Comparison of ENCODE assay signal across 1 cellular context in the genomic region with DNA sequence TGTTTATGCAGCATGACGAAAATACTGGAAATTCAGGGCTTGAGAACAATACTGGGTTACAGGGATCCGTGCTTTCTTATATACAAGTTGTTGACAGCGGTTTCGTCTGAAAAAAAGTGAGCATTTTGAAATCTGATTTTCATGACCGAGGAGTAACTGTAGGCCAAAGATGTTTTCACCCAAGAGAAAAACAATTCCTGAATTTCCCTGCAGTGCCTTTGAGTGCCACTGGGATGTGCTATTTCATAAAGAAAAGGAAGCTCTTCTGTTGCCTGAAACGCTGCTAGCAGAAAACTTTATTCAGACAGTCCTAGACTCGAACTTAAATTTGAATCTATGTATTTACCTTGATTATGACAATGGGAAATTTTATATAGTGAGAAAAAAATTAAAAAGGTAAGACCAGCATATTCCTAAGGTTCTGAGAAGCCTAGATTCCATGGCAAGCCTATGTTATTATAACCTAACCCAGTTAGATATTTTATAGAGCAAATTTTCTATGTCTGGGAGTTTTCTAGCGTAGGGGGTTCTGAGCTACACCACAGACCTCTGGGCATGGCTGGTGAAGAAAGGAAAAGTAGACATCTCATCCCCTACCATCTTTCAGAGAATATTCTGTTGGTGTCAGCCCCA.
TF ChIP-seq lines count a peak whose summit lies in the region.

No MANE protein-coding gene starts in this region.

TF ChIP-seq in SK-N-SH treated with all-trans-retinoic acid at 6 μM for 48 hours, 23 proteins besides CTCF, POLR2A, EP300 and RAD21 (continued from another document):
- TF ChIP-seq, protein P1, sequence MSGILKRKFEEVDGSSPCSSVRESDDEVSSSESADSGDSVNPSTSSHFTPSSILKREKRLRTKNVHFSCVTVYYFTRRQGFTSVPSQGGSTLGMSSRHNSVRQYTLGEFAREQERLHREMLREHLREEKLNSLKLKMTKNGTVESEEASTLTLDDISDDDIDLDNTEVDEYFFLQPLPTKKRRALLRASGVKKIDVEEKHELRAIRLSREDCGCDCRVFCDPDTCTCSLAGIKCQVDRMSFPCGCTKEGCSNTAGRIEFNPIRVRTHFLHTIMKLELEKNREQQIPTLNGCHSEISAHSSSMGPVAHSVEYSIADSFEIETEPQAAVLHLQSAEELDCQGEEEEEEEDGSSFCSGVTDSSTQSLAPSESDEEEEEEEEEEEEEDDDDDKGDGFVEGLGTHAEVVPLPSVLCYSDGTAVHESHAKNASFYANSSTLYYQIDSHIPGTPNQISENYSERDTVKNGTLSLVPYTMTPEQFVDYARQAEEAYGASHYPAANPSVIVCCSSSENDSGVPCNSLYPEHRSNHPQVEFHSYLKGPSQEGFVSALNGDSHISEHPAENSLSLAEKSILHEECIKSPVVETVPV (CRISPR knock-in tag; IDR thresholded peaks at IDR 0.05), result no peak
- TF ChIP-seq OSR1 (CRISPR knock-in tag; IDR thresholded peaks at IDR 0.05) (no peak), ZNF8 (CRISPR knock-in tag; IDR thresholded peaks at IDR 0.05) (no peak), PPARA (CRISPR knock-in tag; IDR thresholded peaks at IDR 0.05; ENCODE audit: borderline replicate concordance) (no peak)
